In the genomic region with DNA sequence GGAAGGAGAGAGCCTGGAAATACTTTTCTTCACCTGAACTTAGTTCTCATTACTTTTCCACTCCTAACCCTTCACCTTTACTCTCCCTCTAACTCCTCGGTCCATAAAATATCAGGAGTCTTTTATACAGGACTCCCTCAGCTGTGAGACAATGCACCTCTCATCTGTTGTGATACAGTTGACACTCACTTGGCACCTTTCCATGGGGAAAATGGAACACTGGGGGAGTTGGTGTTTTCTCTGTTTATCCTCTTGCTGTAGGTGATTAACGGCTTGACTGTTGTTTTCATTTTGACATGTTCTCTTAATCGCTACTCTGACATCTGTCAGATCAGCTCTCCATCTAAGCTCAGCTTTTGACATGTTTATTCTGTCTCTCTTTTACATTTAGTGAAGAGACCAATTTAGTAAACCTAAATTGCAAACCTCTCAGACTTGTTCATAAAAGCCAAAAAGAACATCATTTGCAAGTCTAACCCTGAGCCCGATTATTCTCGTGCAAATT, we compare ENCODE assay signal across 17 cellular contexts.
DNase-seq lines count a peak whose midpoint lies in the region; ATAC-seq and TF ChIP-seq lines count a peak whose summit lies in the region.
"Had no signal": no experiment of that assay in that cellular context is flagged by ENCODE, and none has a peak within 500 bp of the region (broad histone marks: within the 10 kb centered on the region; RNA-seq: fewer than 3 reads in every experiment).

No MANE protein-coding gene starts in this region.

- no peaks in the 10 kb centered on the region for H3K4me1 Mint-ChIP-seq in T-helper 17 cell
- H3K4me1 Mint-ChIP-seq: CD4-positive, alpha-beta memory T cell had no signal

- no peak overlapping the region for H2AFZ ChIP-seq in neural cell (ENCODE audit: low read depth, low read length)

- no peaks in the 10 kb centered on the region for H3K27me3 ChIP-seq in neural cell (ENCODE audit: insufficient read depth, low read depth, low read length)
- H3K27me3 ChIP-seq: BE2C, SJCRH30 had no signal

- peak; percentile 67 for TF ChIP-seq EP300 in neural cell (conservative IDR thresholded peaks at IDR 0.05; ENCODE audit: poor library complexity, severe bottlenecking)

- no peaks in the 10 kb centered on the region for H3K27me3 Mint-ChIP-seq in T-helper 17 cell
- H3K27me3 Mint-ChIP-seq: CD4-positive, alpha-beta memory T cell had no signal

- H4K20me1 ChIP-seq in neural cell (ENCODE audit: insufficient read depth) = no peaks in the 10 kb centered on the region

- no peaks in the 10 kb centered on the region for H3K79me2 ChIP-seq in neural cell (replicated peaks; ENCODE audit: insufficient read depth, low read length)

- no peak overlapping the region for H3K27ac ChIP-seq in neural cell (ENCODE audit: low read length)
- H3K27ac ChIP-seq: 22Rv1, SJCRH30 had no signal

- H3K9me3 ChIP-seq in neural cell (ENCODE audit: low read length) = peaks cover 3% of the 10 kb centered on the region
- no peaks in the 10 kb centered on the region for H3K9me3 ChIP-seq in T-helper 17 cell (ENCODE audit: control insufficient read depth, low read length, poor library complexity, severe bottlenecking)
- H3K9me3 ChIP-seq: BE2C, SJCRH30 had no signal

- H3K4me3 Mint-ChIP-seq in T-helper 17 cell = no peak overlapping the region
- H3K4me3 Mint-ChIP-seq: CD4-positive, alpha-beta memory T cell had no signal

- H3K27ac Mint-ChIP-seq in T-helper 17 cell = no peak overlapping the region
- H3K27ac Mint-ChIP-seq: CD4-positive, alpha-beta memory T cell had no signal

- TF ChIP-seq RAD21 in neural cell (conservative IDR thresholded peaks at IDR 0.05) = no peak

- no peak overlapping the region for H3K9ac ChIP-seq in neural cell (ENCODE audit: low read length)

- ATAC-seq in T-helper 17 cell = no peak

- H3K4me3 ChIP-seq in neural cell (ENCODE audit: low read length) = no peak overlapping the region
- H3K4me3 ChIP-seq: SJCRH30 had no signal

- H3K4me2 ChIP-seq in neural cell (ENCODE audit: low read length) = no peak overlapping the region

- H3K36me3 ChIP-seq in neural cell (ENCODE audit: insufficient read depth, low read length) = no peaks in the 10 kb centered on the region
- H3K36me3 ChIP-seq: BE2C, SJCRH30 had no signal

- H3F3A ChIP-seq in neural cell (ENCODE audit: insufficient read depth, low read length, poor library complexity, severe bottlenecking) = no peaks in the 10 kb centered on the region

- DNase-seq in NCI-H2171 treated with DMSO at 0.1 percent for 48 hours (lab: John Stamatoyannopoulos, UW) = peak; percentile 0
- DNase-seq in NCI-H2171 (lab: John Stamatoyannopoulos, UW) = no peak
- peak; percentile 32 for DNase-seq in NCI-H1694 treated with DMSO at 0.1 percent for 48 hours (lab: John Stamatoyannopoulos, UW)
- DNase-seq in NCI-H748 (lab: John Stamatoyannopoulos, UW; ENCODE audit: unreplicated experiment) = peak; percentile 94
- DNase-seq in T-helper 17 cell = no peak
- DNase-seq in Ammon's horn (ENCODE audit: low spot score) = no peak
- DNase-seq in NCI-H526 (lab: John Stamatoyannopoulos, UW) = no peak
- DNase-seq: BE2C; CD4-positive, alpha-beta memory T cell; DMS79 treated with DMSO at 0.1 percent for 48 hours; HCEC 1CT; NCI-H187 treated with DMSO at 0.1 percent for 48 hours; NK-92 treated with Interleukin-12 subunit alpha and Interleukin-12 subunit beta, amount 100 ng/mL, for 24 hours; RPMI8226; SJCRH30 had no signal

- no peaks in the 10 kb centered on the region for H3K9me2 ChIP-seq in neural cell (ENCODE audit: insufficient read depth, low read length)

- no peak for TF ChIP-seq CTCF in neural cell (IDR thresholded peaks at IDR 0.05; ENCODE audit: poor library complexity, severe bottlenecking)

- H3K36me3 Mint-ChIP-seq in T-helper 17 cell (ENCODE audit: low read depth) = no peaks in the 10 kb centered on the region
- H3K36me3 Mint-ChIP-seq: CD4-positive, alpha-beta memory T cell had no signal

TF ChIP-seq in neural cell, 6 proteins besides CTCF, POLR2A, EP300 and RAD21:
- TF ChIP-seq TAF1 (IDR thresholded peaks at IDR 0.05; ENCODE audit: low read depth) (no peak), POLR2AphosphoS5 (IDR thresholded peaks at IDR 0.05) (peak; percentile 55), SMC3 (conservative IDR thresholded peaks at IDR 0.05; ENCODE audit: poor library complexity) (no peak), EZH2 (IDR thresholded peaks at IDR 0.05; ENCODE audit: borderline replicate concordance, insufficient read depth, low read length, poor library complexity, severe bottlenecking) (no peak)
- TF ChIP-seq, protein P1, sequence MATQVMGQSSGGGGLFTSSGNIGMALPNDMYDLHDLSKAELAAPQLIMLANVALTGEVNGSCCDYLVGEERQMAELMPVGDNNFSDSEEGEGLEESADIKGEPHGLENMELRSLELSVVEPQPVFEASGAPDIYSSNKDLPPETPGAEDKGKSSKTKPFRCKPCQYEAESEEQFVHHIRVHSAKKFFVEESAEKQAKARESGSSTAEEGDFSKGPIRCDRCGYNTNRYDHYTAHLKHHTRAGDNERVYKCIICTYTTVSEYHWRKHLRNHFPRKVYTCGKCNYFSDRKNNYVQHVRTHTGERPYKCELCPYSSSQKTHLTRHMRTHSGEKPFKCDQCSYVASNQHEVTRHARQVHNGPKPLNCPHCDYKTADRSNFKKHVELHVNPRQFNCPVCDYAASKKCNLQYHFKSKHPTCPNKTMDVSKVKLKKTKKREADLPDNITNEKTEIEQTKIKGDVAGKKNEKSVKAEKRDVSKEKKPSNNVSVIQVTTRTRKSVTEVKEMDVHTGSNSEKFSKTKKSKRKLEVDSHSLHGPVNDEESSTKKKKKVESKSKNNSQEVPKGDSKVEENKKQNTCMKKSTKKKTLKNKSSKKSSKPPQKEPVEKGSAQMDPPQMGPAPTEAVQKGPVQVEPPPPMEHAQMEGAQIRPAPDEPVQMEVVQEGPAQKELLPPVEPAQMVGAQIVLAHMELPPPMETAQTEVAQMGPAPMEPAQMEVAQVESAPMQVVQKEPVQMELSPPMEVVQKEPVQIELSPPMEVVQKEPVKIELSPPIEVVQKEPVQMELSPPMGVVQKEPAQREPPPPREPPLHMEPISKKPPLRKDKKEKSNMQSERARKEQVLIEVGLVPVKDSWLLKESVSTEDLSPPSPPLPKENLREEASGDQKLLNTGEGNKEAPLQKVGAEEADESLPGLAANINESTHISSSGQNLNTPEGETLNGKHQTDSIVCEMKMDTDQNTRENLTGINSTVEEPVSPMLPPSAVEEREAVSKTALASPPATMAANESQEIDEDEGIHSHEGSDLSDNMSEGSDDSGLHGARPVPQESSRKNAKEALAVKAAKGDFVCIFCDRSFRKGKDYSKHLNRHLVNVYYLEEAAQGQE (IDR thresholded peaks at IDR 0.05; ENCODE audit: borderline replicate concordance) = no peak
TF ChIP-seq in neural cell: peak in this region for 1.

Comparison
In these comparisons a context has a peak if more than half of its experiments do, and no peak if none do; other contexts are left out.
1. DNase-seq: peak in NCI-H2171 treated with DMSO at 0.1 percent for 48 hours (single experiment), NCI-H1694 treated with DMSO at 0.1 percent for 48 hours (single experiment) and NCI-H748 (single experiment); none in NCI-H2171 (single experiment), T-helper 17 cell (0 of 3), Ammon's horn (single experiment) and NCI-H526 (0 of 2).